ENCODE assay signal across 19 cellular contexts in the genomic region with DNA sequence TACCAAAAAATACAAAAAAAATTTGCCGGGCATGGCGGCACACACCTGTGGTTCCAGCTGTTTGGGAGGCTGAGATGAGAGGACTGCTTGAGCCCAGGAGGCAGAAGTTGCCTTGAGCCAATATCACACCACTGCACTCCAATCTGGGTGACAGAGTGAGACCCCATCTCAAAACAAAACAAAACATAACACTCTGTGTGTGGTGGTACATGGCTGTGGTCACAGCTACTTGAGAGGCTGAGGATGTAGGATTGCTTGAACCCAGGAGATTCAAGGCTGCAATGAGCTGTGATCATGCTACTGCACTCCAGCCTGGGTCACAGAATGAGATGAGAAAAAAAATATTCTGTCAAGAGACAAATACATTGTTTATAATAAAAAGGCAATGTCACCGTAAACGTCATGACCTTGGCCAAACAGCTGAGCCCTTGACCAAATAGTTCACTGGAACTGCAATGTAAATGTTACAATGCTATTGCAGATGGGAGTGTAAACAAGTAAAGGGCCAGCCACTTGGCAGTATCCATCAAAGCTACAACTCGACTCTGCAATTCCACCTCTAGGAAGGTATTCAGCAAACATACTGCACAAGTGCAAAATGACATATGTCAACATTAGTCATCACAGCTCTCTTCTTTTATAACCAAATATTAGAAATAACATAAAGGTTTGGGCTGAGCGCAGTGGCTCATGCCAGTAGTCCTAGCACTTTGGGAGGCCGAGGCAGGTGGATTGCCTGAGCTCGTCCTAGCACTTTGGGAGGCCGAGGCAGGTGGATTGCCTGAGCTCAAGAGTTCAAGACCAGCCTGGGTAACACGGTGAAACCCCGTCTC. TPM values are rescaled to one million over a fixed set of nuclear protein-coding genes. Genes with fewer than 3 reads are reported as not detected.
DNase-seq lines count a peak whose midpoint lies in the region; ATAC-seq and TF ChIP-seq lines count a peak whose summit lies in the region.
"Had no signal": no experiment of that assay in that cellular context is flagged by ENCODE, and none has a peak within 500 bp of the region (broad histone marks: within the 10 kb centered on the region; RNA-seq: fewer than 3 reads in every experiment).

No MANE protein-coding gene starts in this region.

- TF ChIP-seq CTCF in HFFc6 (IDR thresholded peaks at IDR 0.05): no peak
- no peak for TF ChIP-seq CTCF in chondrocyte (IDR thresholded peaks at IDR 0.05)
- no peak for TF ChIP-seq CTCF in mucosa of descending colon (IDR thresholded peaks at IDR 0.05)

- no peak overlapping the region for H3K4me3 ChIP-seq in mucosa of descending colon
- H3K4me3 ChIP-seq: neural progenitor cell had no signal

- ATAC-seq in mucosa of descending colon: peak; percentile 16
- ATAC-seq in HG03175 (IDR thresholded peaks at IDR 0.05; ENCODE audit: unreplicated experiment): no peak
- ATAC-seq: CD8-positive, alpha-beta T cell had no signal

- H3K27ac Mint-ChIP-seq in HFFc6 (peak overlapping the region; percentile 26; the same call in 1 of the 2 replicates), chondrocyte (ENCODE audit: unreplicated experiment) (no peak overlapping the region)
- H3K27ac Mint-ChIP-seq: CD8-positive, alpha-beta T cell; neural progenitor cell; type B pancreatic cell had no signal

- no peaks in the 10 kb centered on the region for H3K9me3 Mint-ChIP-seq in HFFc6
- H3K9me3 Mint-ChIP-seq in chondrocyte (ENCODE audit: low read depth): no peaks in the 10 kb centered on the region
- H3K9me3 Mint-ChIP-seq: activated T-cell treated with anti-CD3 and anti-CD28 coated beads, Interleukin-2, amount 50 U/mL, for 24 hours; CD8-positive, alpha-beta T cell; H9; neural progenitor cell; type B pancreatic cell had no signal

- no peak for DNase-seq in HFFc6
- DNase-seq in NCI-H774 (lab: John Stamatoyannopoulos, UW): peak; percentile 86
- DNase-seq in chondrocyte (ENCODE audit: low spot score): peak; percentile 33
- DNase-seq in mucosa of descending colon: no peak
- DNase-seq in retina: no peak
- DNase-seq in NCI-H345 treated with DMSO at 0.1 percent for 48 hours (lab: John Stamatoyannopoulos, UW; ENCODE audit: unreplicated experiment): no peak
- no peak for DNase-seq in activated CD4-positive, alpha-beta T cell treated with anti-CD3 and anti-CD28 coated beads for 4 hours
- DNase-seq: activated naive CD4-positive, alpha-beta T cell; activated T-cell treated with anti-CD3 and anti-CD28 coated beads, Interleukin-2, amount 50 U/mL, for 24 hours; CD8-positive, alpha-beta T cell; DND-41; effector CD4-positive, alpha-beta T cell; H9; NCI-H1436; stimulated activated CD4-positive, alpha-beta T cell treated with anti-CD3 and anti-CD28 coated beads, Interleukin-4, amount 100 ng/mL, for 4 hours; T-helper 9 cell had no signal

- H3K4me1 Mint-ChIP-seq in HFFc6 (ENCODE audit: low read depth) (peaks cover 31% of the 10 kb centered on the region), chondrocyte (ENCODE audit: low read depth) (peaks cover 10% of the 10 kb centered on the region)
- H3K4me1 Mint-ChIP-seq: H9, neural progenitor cell had no signal

- H3K36me3 Mint-ChIP-seq in HFFc6 (ENCODE audit: low read depth): peaks cover 12% of the 10 kb centered on the region; the same call in 1 of the 2 replicates
- peaks cover 21% of the 10 kb centered on the region for H3K36me3 Mint-ChIP-seq in chondrocyte (ENCODE audit: low read depth)

- H3K4me3 Mint-ChIP-seq in HFFc6: no peak overlapping the region
- no peak overlapping the region for H3K4me3 Mint-ChIP-seq in chondrocyte (ENCODE audit: unreplicated experiment)
- H3K4me3 Mint-ChIP-seq: activated T-cell treated with anti-CD3 and anti-CD28 coated beads, Interleukin-2, amount 50 U/mL, for 24 hours; CD8-positive, alpha-beta T cell; H9; neural progenitor cell; type B pancreatic cell had no signal

- intact Hi-C loops in mucosa of descending colon (cut with DNase I, micrococcal nuclease): no loop called here

- H3K27me3 Mint-ChIP-seq in HFFc6 (ENCODE audit: insufficient read depth) (no peaks in the 10 kb centered on the region; the same call in 1 of the 2 replicates), chondrocyte (ENCODE audit: low read depth) (no peaks in the 10 kb centered on the region)
- H3K27me3 Mint-ChIP-seq: activated T-cell treated with anti-CD3 and anti-CD28 coated beads, Interleukin-2, amount 50 U/mL, for 24 hours; type B pancreatic cell had no signal

- no peaks in the 10 kb centered on the region for H3K9me3 ChIP-seq in mucosa of descending colon

- no peaks in the 10 kb centered on the region for H3K4me1 ChIP-seq in mucosa of descending colon (ENCODE audit: low read depth)
- H3K4me1 ChIP-seq: neural progenitor cell had no signal

- peaks cover 3% of the 10 kb centered on the region for H3K36me3 ChIP-seq in mucosa of descending colon (ENCODE audit: low read depth)
- H3K36me3 ChIP-seq: neural progenitor cell had no signal

RNA-seq across cellular contexts. Expression of a gene that starts 16.9 kb away (rescaled TPM):
- 10 to 100 TPM; 22.1 to 30.8 (median 27.0) TPM for total RNA-seq in HFFc6 (2021; fragmentation: NEBNext Ultra II Directional; extraction: Animal tissue kit (Norgen Biotek cat#: 25700))
- total RNA-seq in chondrocyte: 13.3 to 21.4 TPM (median 13.9 TPM) in 3 replicates
- total RNA-seq in mucosa of descending colon: 10 to 100 TPM; 15.2 to 18.0 (median 17.2) TPM

RNA-seq across cellular contexts. Expression of a gene that starts 17.3 kb away (rescaled TPM):
- 100 to 1,000 TPM in 3 of 6 experiments, 10 to 100 TPM in 3; 94.1 to 130 (median 99.2) TPM for total RNA-seq in HFFc6 (2021; fragmentation: NEBNext Ultra II Directional; extraction: Animal tissue kit (Norgen Biotek cat#: 25700))
- 103 to 107 TPM (median 105 TPM) in 3 replicates for total RNA-seq in chondrocyte
- 10 to 100 TPM; 27.8 to 38.3 (median 28.5) TPM for total RNA-seq in mucosa of descending colon

RNA-seq across cellular contexts. Expression of a gene that starts 29.9 kb away (rescaled TPM):
- total RNA-seq in HFFc6 (2021; fragmentation: NEBNext Ultra II Directional; extraction: Animal tissue kit (Norgen Biotek cat#: 25700)): 10 to 100 TPM; 28.1 to 38.0 (median 35.7) TPM
- total RNA-seq in chondrocyte (37.2 to 43.0 TPM (median 40.4 TPM) in 3 replicates), mucosa of descending colon (10 to 100 TPM; 37.9 to 62.6 (median 47.6) TPM)

RNA-seq across cellular contexts. Expression of a gene that starts 55.9 kb away (rescaled TPM):
- total RNA-seq in HFFc6 (2021; fragmentation: NEBNext Ultra II Directional; extraction: Animal tissue kit (Norgen Biotek cat#: 25700)): 100 to 1,000 TPM in 1 of 6 experiments, 10 to 100 TPM in 5; 79.4 to 101 (median 89.0) TPM
- total RNA-seq in chondrocyte: 62.5 to 79.2 TPM (median 62.6 TPM) in 3 replicates
- 100 to 1,000 TPM; 101 to 126 (median 115) TPM for total RNA-seq in mucosa of descending colon

Comparison
In these comparisons a context has a peak if more than half of its experiments do, and no peak if none do; other contexts are left out.
1. DNase-seq: peak in NCI-H774 (single experiment) and chondrocyte (single experiment); none in HFFc6 (single experiment), mucosa of descending colon (0 of 3), retina (single experiment), NCI-H345 treated with DMSO at 0.1 percent for 48 hours (single experiment) and activated CD4-positive, alpha-beta T cell treated with anti-CD3 and anti-CD28 coated beads for 4 hours (0 of 2).